In the genomic region with DNA sequence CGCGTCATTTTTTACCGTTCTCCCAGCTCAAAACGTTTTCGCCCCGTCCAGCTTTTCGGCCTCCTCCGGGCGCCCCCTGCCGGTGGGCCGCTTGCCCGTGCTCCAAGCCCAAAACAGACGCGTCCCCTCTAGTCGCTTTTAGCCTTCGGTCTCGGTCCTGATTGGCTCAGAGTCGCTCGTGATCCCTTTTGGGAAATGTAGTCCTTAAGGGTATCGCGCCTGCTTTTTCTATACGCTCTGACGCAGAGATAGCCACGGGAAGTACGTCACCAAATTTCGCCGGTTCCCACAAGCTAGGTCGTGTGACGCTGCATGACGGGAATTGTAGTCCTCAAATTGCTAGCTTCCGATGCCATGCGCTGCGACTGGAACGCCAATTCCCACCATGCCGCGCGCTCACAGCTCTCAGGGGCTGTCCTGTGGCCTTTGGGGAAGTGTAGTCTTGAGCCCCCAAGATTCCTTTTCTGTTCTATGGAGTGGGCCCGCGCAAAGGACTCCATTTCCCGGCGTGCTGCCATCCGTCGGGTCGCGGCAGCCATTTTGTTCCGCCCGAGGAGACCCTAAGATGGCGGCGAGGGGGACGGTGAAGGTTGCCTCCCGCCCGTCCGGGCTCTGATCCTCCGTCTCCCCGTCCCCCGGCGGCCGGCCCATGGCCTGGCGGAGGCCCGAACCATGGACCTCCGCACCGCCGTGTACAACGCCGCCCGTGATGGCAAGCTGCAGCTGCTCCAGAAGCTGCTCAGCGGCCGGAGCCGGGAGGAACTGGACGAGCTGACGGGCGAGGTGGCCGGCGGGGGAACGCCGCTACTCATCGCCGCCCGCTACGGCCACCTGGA, we compare ENCODE assay signal across 8 cellular contexts. TPM values are rescaled to one million over a fixed set of nuclear protein-coding genes. Genes with fewer than 3 reads are reported as not detected.
DNase-seq lines count a peak whose midpoint lies in the region; ATAC-seq and TF ChIP-seq lines count a peak whose summit lies in the region.

A gene with protein sequence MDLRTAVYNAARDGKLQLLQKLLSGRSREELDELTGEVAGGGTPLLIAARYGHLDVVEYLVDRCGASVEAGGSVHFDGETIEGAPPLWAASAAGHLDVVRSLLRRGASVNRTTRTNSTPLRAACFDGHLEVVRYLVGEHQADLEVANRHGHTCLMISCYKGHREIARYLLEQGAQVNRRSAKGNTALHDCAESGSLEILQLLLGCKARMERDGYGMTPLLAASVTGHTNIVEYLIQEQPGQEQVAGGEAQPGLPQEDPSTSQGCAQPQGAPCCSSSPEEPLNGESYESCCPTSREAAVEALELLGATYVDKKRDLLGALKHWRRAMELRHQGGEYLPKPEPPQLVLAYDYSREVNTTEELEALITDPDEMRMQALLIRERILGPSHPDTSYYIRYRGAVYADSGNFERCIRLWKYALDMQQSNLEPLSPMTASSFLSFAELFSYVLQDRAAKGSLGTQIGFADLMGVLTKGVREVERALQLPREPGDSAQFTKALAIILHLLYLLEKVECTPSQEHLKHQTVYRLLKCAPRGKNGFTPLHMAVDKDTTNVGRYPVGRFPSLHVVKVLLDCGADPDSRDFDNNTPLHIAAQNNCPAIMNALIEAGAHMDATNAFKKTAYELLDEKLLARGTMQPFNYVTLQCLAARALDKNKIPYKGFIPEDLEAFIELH (plus strand): TSS at position 552 of the 836 bp plus-strand sequence. CDS start 121 bp downstream, at position 673.

- no peaks in the 10 kb centered on the region for H3K9me3 Mint-ChIP-seq in activated naive CD8-positive, alpha-beta T cell (ENCODE audit: low read depth)

- peaks cover 18 to 39% of the 10 kb centered on the region in 2 donors for H3K4me1 ChIP-seq in thoracic aorta (ENCODE audit: control insufficient read depth in 1 of 2, low read depth in 2 of 2)

- peak; percentile 96 for ATAC-seq in HG02642 (IDR thresholded peaks at IDR 0.05; ENCODE audit: poor library complexity, unreplicated experiment)
- peak; percentile 100 for ATAC-seq in omental fat pad (ENCODE audit: low FRiP score)
- peak; percentile 100 for ATAC-seq in thoracic aorta (ENCODE audit: insufficient number of reproducible peaks, low FRiP score, low read depth)

- H3K4me3 Mint-ChIP-seq in activated naive CD8-positive, alpha-beta T cell = peak within 1 kb of the TSS; percentile 89

- H3K9me3 ChIP-seq in thoracic aorta = no peaks in the 10 kb centered on the region

- DNase-seq in GM12865 (ENCODE audit: low read depth) (peak; percentile 100), NCI-H1105 (lab: John Stamatoyannopoulos, UW) (peak; percentile 100), SKM-1 treated with dmso at 0.1 percent for 144 hours (lab: John Stamatoyannopoulos, UW; ENCODE audit: unreplicated experiment) (peak; percentile 99), glomerular visceral epithelial cell (ENCODE audit: extremely low spot score) (peak; percentile 100), omental fat pad (ENCODE audit: low spot score) (peak; percentile 98), thoracic aorta (ENCODE audit: low spot score) (peak; percentile 100)

- peak within 1 kb of the TSS; percentile 85 for H3K27ac Mint-ChIP-seq in activated naive CD8-positive, alpha-beta T cell

- H3K36me3 Mint-ChIP-seq in activated naive CD8-positive, alpha-beta T cell = no peaks in the 10 kb centered on the region

- H3K4me3 ChIP-seq in GM12865 (ENCODE audit: low read depth, low read length) = peak within 1 kb of the TSS; percentile 66
- H3K4me3 ChIP-seq in thoracic aorta = peak within 1 kb of the TSS; percentile 99

- peak within 1 kb of the TSS; percentile 83 to 93 for H3K27ac ChIP-seq in thoracic aorta

- no peaks in the 10 kb centered on the region for H3K27me3 ChIP-seq in thoracic aorta (replicated peaks; ENCODE audit: insufficient read depth)

- peaks cover 20% of the 10 kb centered on the region for H3K36me3 ChIP-seq in thoracic aorta

- H3K27me3 Mint-ChIP-seq in activated naive CD8-positive, alpha-beta T cell = no peaks in the 10 kb centered on the region

- H3K4me1 Mint-ChIP-seq in activated naive CD8-positive, alpha-beta T cell (ENCODE audit: low read depth) = peaks cover 25% of the 10 kb centered on the region

- peak; percentile 97 for TF ChIP-seq CTCF in GM12865 (IDR thresholded peaks at IDR 0.05; ENCODE audit: insufficient read depth, low read depth, low read length, missing control alignments)
- peak in 2 of 3 donors; percentile 78 to 99 for TF ChIP-seq CTCF in omental fat pad (IDR thresholded peaks at IDR 0.05)
- TF ChIP-seq CTCF in thoracic aorta (IDR thresholded peaks at IDR 0.05) = peak; percentile 98

RNA-seq across cellular contexts. Expression of the gene that starts here (rescaled TPM):
- total RNA-seq in omental fat pad (10 to 100 TPM; 11.8 to 22.1 (median 13.9) TPM), thoracic aorta (10 to 100 TPM; 15.7 to 17.1 TPM)

Comparison
In these comparisons a context has a peak if more than half of its experiments do, and no peak if none do; other contexts are left out.
1. Peak in every context shown above with its lines: DNase-seq, ATAC-seq, H3K4me3 ChIP-seq and H3K27ac ChIP-seq.